ENCODE assay signal across 27 cellular contexts in the genomic region with DNA sequence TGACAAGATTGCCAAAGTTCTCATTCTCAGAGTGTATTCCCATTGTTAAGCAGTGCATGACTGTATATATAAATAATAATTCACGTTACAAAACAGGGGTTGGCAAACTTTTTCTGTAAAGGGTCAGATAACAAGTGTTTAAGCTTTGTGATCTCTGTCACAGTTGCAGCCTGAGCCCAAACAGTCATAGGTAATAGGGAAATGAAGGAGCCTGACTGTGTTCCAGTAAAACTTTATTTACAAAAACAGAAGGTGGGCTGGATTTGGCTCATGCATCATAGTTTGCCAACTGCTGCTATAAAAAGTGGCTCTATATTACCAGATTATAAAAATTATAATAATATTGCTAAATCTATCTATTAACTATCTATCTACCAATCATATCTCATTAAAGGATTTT. TPM values are rescaled to one million over a fixed set of nuclear protein-coding genes. Genes with fewer than 3 reads are reported as not detected.
"Had no signal": no experiment of that assay in that cellular context is flagged by ENCODE, and none has a peak within 500 bp of the region (broad histone marks: within the 10 kb centered on the region; RNA-seq: fewer than 3 reads in every experiment).

No MANE protein-coding gene starts in this region.

- ATAC-seq: natural killer cell; psoas muscle; right cardiac atrium; right lobe of liver; stimulated activated effector memory CD8-positive, alpha-beta T cell treated with anti-CD3 and anti-CD28 coated beads, Interleukin-12 subunit alpha, Interleukin-12 subunit beta, amount 100 ng/mL, for 72 hours; stimulated activated naive B cell treated with anti-CD40 and anti-IgM and Interleukin-4, amounts not matched to agents 10 μg/mL and 1 μg/mL and 100 μg/mL, for 72 hours had no signal

- FAIRE-seq: small intestine had no signal

- H3K79me2 ChIP-seq: parathyroid adenoma had no signal

- DNase-seq: natural killer cell; occipital lobe; ovary; posterior cingulate gyrus; psoas muscle; right cardiac atrium; right lobe of liver; sigmoid colon; small intestine; stimulated activated CD4-positive, alpha-beta T cell treated with anti-CD3 and anti-CD28 coated beads, Interleukin-15, amount 100 ng/mL, for 24 hours; stimulated activated CD4-positive, alpha-beta T cell treated with anti-CD3 and anti-CD28 coated beads, Interleukin-2, amount 100 ng/mL, for 24 hours; stimulated activated CD4-positive, alpha-beta T cell treated with anti-CD3 and anti-CD28 coated beads, Interleukin-2, amount 100 ng/mL, for 48 hours; stimulated activated CD4-positive, alpha-beta T cell treated with anti-CD3 and anti-CD28 coated beads, Interleukin-4, amount 100 ng/mL, for 24 hours; stimulated activated naive B cell treated with anti-CD40 and anti-IgM and Interleukin-4, amounts not matched to agents 10 μg/mL and 1 μg/mL and 100 μg/mL, for 72 hours; stimulated activated naive CD4-positive, alpha-beta T cell treated with Interleukin-2 at 50 U/mL for 16 hours; stomach; thyroid gland; upper lobe of left lung; uterus had no signal

- H3K27ac ChIP-seq: neural progenitor cell, ovary, parathyroid adenoma, psoas muscle, right lobe of liver, sigmoid colon, stomach, thoracic aorta, thyroid gland, tibial nerve, upper lobe of left lung, uterus had no signal

- H3K9me3 ChIP-seq: ovary, psoas muscle, right lobe of liver, sigmoid colon, stomach, thoracic aorta, thyroid gland, tibial nerve, upper lobe of left lung, uterus had no signal

- H3K9ac ChIP-seq: neural progenitor cell, parathyroid adenoma had no signal

- H3K27me3 ChIP-seq: neural progenitor cell, ovary, right lobe of liver, sigmoid colon, stomach, thyroid gland, tibial nerve, upper lobe of left lung, uterus had no signal

- H3K36me3 ChIP-seq: neural progenitor cell, ovary, right lobe of liver, sigmoid colon, stomach, thoracic aorta, thyroid gland, tibial nerve, upper lobe of left lung, uterus had no signal

- H3K4me2 ChIP-seq: neural progenitor cell had no signal

- H2AFZ ChIP-seq: neural progenitor cell, parathyroid adenoma had no signal

- H3K4me3 ChIP-seq: neural progenitor cell, ovary, psoas muscle, right lobe of liver, sigmoid colon, stomach, thoracic aorta, thyroid gland, tibial nerve, upper lobe of left lung, uterus had no signal

- H3K4me1 ChIP-seq: neural progenitor cell, parathyroid adenoma, psoas muscle, right lobe of liver, sigmoid colon, stomach, thyroid gland, tibial nerve, upper lobe of left lung, uterus had no signal

RNA-seq across cellular contexts. Expression of a gene that starts 3.5 kb away (rescaled TPM):
- total RNA-seq: natural killer cell, progenitor cell of endocrine pancreas, psoas muscle, right cardiac atrium, sigmoid colon, skeletal muscle tissue, thoracic aorta, tibial nerve had no signal
- polyA plus RNA-seq: neural cell, right cardiac atrium had no signal
